ENCODE assay signal across 35 cellular contexts in the genomic region with DNA sequence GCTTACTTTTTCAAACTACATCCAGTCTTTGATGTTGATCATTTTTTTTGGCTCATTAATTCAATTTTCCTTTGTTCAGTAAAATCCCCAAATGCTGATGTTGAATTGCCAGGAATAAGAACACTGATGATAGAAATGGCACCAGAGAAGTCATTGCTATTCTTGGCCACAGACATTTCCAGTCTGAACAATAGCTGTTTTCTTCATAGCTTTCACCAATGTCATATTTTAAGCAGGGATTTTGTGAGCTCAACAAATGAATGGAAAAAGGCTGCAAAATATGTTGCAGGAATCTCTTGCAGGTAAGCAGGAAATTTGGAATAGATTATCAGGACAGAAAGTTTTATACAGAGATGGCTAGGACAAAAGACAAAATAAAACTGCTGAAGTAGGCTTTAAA. TPM values are rescaled to one million over a fixed set of nuclear protein-coding genes. Genes with fewer than 3 reads are reported as not detected.
"Had no signal": no experiment of that assay in that cellular context is flagged by ENCODE, and none has a peak within 500 bp of the region (broad histone marks: within the 10 kb centered on the region; RNA-seq: fewer than 3 reads in every experiment).

No MANE protein-coding gene starts in this region.

- H3K36me3 ChIP-seq: breast epithelium, MG63 had no signal

- H3K27me3 ChIP-seq: breast epithelium had no signal

- H3K9me3 ChIP-seq: breast epithelium, MG63 had no signal

- H3K27me3 Mint-ChIP-seq: activated CD4-positive, alpha-beta memory T cell treated with anti-CD3 and anti-CD28 coated beads, Interleukin-2, amount 10 ng/mL, durations not matched to agents 7 days and 5 days; activated CD4-positive, alpha-beta T cell treated with anti-CD3 and anti-CD28 coated beads for 36 hours; activated naive CD8-positive, alpha-beta T cell; activated T-helper 17 cell treated with anti-CD3 and anti-CD28 coated beads, Interleukin-2, amount 50 U/mL, for 72 hours; IgD-negative memory B cell; T-cell had no signal

- H3K27ac ChIP-seq: breast epithelium, SK-N-MC, VCaP had no signal

- H3K9me3 Mint-ChIP-seq: activated CD4-positive, alpha-beta memory T cell treated with anti-CD3 and anti-CD28 coated beads, Interleukin-2, amount 10 ng/mL, durations not matched to agents 7 days and 5 days; activated naive CD4-positive, alpha-beta T cell treated with anti-CD3 and anti-CD28 coated beads for 36 hours; activated T-helper 17 cell treated with anti-CD3 and anti-CD28 coated beads, Interleukin-2, amount 50 U/mL, for 72 hours had no signal

- DNase-seq: activated CD4-positive, alpha-beta memory T cell treated with anti-CD3 and anti-CD28 coated beads, Interleukin-2, amount 10 ng/mL, durations not matched to agents 7 days and 5 days; activated CD4-positive, alpha-beta T cell treated with anti-CD3 and anti-CD28 coated beads for 36 hours; activated CD4-positive, alpha-beta T cell treated with anti-CD3 and anti-CD28 coated beads, Interleukin-2, amount 50 U/mL, for 1 hour; activated CD4-positive, CD25-positive, alpha-beta regulatory T cell; activated gamma-delta T cell; activated naive CD4-positive, alpha-beta T cell treated with anti-CD3 and anti-CD28 coated beads for 36 hours; activated T-cell treated with anti-CD3 and anti-CD28 coated beads for 4 hours; activated T-cell treated with anti-CD3 and anti-CD28 coated beads, Interleukin-2, amount 50 U/mL, for 48 hours; KG1; MG63; MV-4-11; NCI-H1092 treated with DMSO at 0.1 percent for 48 hours; NCI-H1417 treated with DMSO at 0.1 percent for 48 hours; NCI-H1694; NCI-H2029; NCI-H2107; NCI-H2171 treated with DMSO at 0.1 percent for 48 hours; NCI-H226; NCI-H510A; NCI-H526 treated with DMSO at 0.1 percent for 48 hours; NCI-H82; NK-92 treated with Interleukin-12 subunit alpha and Interleukin-12 subunit beta, amount 100 ng/mL, for 24 hours; OCI-M1; RPMI8226; T-cell; T-helper 2 cell; T1000 had no signal

- H3K27ac Mint-ChIP-seq: activated CD4-positive, alpha-beta memory T cell treated with anti-CD3 and anti-CD28 coated beads, Interleukin-2, amount 10 ng/mL, durations not matched to agents 7 days and 5 days; activated CD4-positive, alpha-beta T cell treated with anti-CD3 and anti-CD28 coated beads for 36 hours; activated naive CD4-positive, alpha-beta T cell treated with anti-CD3 and anti-CD28 coated beads for 36 hours; activated naive CD8-positive, alpha-beta T cell; activated T-helper 17 cell treated with anti-CD3 and anti-CD28 coated beads, Interleukin-2, amount 50 U/mL, for 72 hours; IgD-negative memory B cell; T-cell had no signal

- ATAC-seq: activated CD4-positive, alpha-beta T cell treated with anti-CD3 and anti-CD28 coated beads for 36 hours; activated T-helper 17 cell treated with anti-CD3 and anti-CD28 coated beads, Interleukin-2, amount 50 U/mL, for 72 hours; Panc1; Right ventricle myocardium inferior; T-cell had no signal

- H3K4me1 ChIP-seq: breast epithelium had no signal

- H3K4me3 ChIP-seq: breast epithelium, MG63, SK-N-MC had no signal

- H3K4me1 Mint-ChIP-seq: activated CD4-positive, alpha-beta memory T cell treated with anti-CD3 and anti-CD28 coated beads, Interleukin-2, amount 10 ng/mL, durations not matched to agents 7 days and 5 days; activated CD4-positive, alpha-beta T cell treated with anti-CD3 and anti-CD28 coated beads for 36 hours; activated T-helper 17 cell treated with anti-CD3 and anti-CD28 coated beads, Interleukin-2, amount 50 U/mL, for 72 hours; IgD-negative memory B cell; T-cell had no signal

- H3K4me3 Mint-ChIP-seq: activated CD4-positive, alpha-beta memory T cell treated with anti-CD3 and anti-CD28 coated beads, Interleukin-2, amount 10 ng/mL, durations not matched to agents 7 days and 5 days; activated CD4-positive, alpha-beta T cell treated with anti-CD3 and anti-CD28 coated beads for 36 hours; activated naive CD4-positive, alpha-beta T cell treated with anti-CD3 and anti-CD28 coated beads for 36 hours; activated naive CD8-positive, alpha-beta T cell; activated T-helper 17 cell treated with anti-CD3 and anti-CD28 coated beads, Interleukin-2, amount 50 U/mL, for 72 hours; IgD-negative memory B cell; T-cell had no signal

- H3K36me3 Mint-ChIP-seq: activated naive CD8-positive, alpha-beta T cell; IgD-negative memory B cell; T-cell had no signal

RNA-seq across cellular contexts. Expression of a gene that starts 40.5 kb away (rescaled TPM):
- polyA plus RNA-seq: IgD-negative memory B cell had no signal
